ENCODE assay signal across 17 cellular contexts in genomic region chr6:33934726-33935270, GRCh38.
"Had no signal": no experiment of that assay in that cellular context is flagged by ENCODE, and none has a peak within 500 bp of the region (broad histone marks: within the 10 kb centered on the region; RNA-seq: fewer than 3 reads in every experiment).

No MANE protein-coding gene starts in this region.

- DNase-seq: dermis blood vessel endothelial cell; erythroblast; foreskin keratinocyte; mammary epithelial cell; naive thymus-derived CD4-positive, alpha-beta T cell; occipital lobe; pancreas; right lobe of liver; stimulated activated CD4-positive, alpha-beta T cell treated with anti-CD3 and anti-CD28 coated beads, Interleukin-15, amount 100 ng/mL, for 24 hours; stimulated activated CD4-positive, alpha-beta T cell treated with anti-CD3 and anti-CD28 coated beads, Interleukin-1b, Interleukin-23, amount 100 ng/mL, for 48 hours; stimulated activated CD4-positive, alpha-beta T cell treated with anti-CD3 and anti-CD28 coated beads, Interleukin-4, amount 100 ng/mL, for 24 hours; tibial artery; uterus had no signal

- H3K9me3 Mint-ChIP-seq: stimulated activated memory B cell treated with anti-CD40 and anti-IgM and Interleukin-4, amounts not matched to agents 10 μg/mL and 1 μg/mL and 100 μg/mL, for 72 hours; stimulated activated naive CD8-positive, alpha-beta T cell treated with anti-CD3 and anti-CD28 coated beads, Interleukin-15, Interleukin-2, amounts not matched to agents 100 ng/mL and 50 ng/mL, for 24 hours had no signal

- ATAC-seq: foreskin keratinocyte; left lobe of liver; naive thymus-derived CD4-positive, alpha-beta T cell; pancreas; right lobe of liver; stimulated activated memory B cell treated with anti-CD40 and anti-IgM and Interleukin-4, amounts not matched to agents 10 μg/mL and 1 μg/mL and 100 μg/mL, for 72 hours had no signal

- H3K4me3 Mint-ChIP-seq: naive thymus-derived CD4-positive, alpha-beta T cell; neural progenitor cell; stimulated activated memory B cell treated with anti-CD40 and anti-IgM and Interleukin-4, amounts not matched to agents 10 μg/mL and 1 μg/mL and 100 μg/mL, for 72 hours; stimulated activated naive CD8-positive, alpha-beta T cell treated with anti-CD3 and anti-CD28 coated beads, Interleukin-15, Interleukin-2, amounts not matched to agents 100 ng/mL and 50 ng/mL, for 24 hours had no signal

- H3K27ac Mint-ChIP-seq: naive thymus-derived CD4-positive, alpha-beta T cell; neural progenitor cell; stimulated activated memory B cell treated with anti-CD40 and anti-IgM and Interleukin-4, amounts not matched to agents 10 μg/mL and 1 μg/mL and 100 μg/mL, for 72 hours; stimulated activated naive CD8-positive, alpha-beta T cell treated with anti-CD3 and anti-CD28 coated beads, Interleukin-15, Interleukin-2, amounts not matched to agents 100 ng/mL and 50 ng/mL, for 24 hours had no signal

- H3K36me3 Mint-ChIP-seq: naive thymus-derived CD4-positive, alpha-beta T cell; neural progenitor cell; stimulated activated memory B cell treated with anti-CD40 and anti-IgM and Interleukin-4, amounts not matched to agents 10 μg/mL and 1 μg/mL and 100 μg/mL, for 72 hours had no signal

- H3K27me3 Mint-ChIP-seq: stimulated activated naive CD8-positive, alpha-beta T cell treated with anti-CD3 and anti-CD28 coated beads, Interleukin-15, Interleukin-2, amounts not matched to agents 100 ng/mL and 50 ng/mL, for 24 hours had no signal
